ENCODE assay signal across 8 cellular contexts in the genomic region with DNA sequence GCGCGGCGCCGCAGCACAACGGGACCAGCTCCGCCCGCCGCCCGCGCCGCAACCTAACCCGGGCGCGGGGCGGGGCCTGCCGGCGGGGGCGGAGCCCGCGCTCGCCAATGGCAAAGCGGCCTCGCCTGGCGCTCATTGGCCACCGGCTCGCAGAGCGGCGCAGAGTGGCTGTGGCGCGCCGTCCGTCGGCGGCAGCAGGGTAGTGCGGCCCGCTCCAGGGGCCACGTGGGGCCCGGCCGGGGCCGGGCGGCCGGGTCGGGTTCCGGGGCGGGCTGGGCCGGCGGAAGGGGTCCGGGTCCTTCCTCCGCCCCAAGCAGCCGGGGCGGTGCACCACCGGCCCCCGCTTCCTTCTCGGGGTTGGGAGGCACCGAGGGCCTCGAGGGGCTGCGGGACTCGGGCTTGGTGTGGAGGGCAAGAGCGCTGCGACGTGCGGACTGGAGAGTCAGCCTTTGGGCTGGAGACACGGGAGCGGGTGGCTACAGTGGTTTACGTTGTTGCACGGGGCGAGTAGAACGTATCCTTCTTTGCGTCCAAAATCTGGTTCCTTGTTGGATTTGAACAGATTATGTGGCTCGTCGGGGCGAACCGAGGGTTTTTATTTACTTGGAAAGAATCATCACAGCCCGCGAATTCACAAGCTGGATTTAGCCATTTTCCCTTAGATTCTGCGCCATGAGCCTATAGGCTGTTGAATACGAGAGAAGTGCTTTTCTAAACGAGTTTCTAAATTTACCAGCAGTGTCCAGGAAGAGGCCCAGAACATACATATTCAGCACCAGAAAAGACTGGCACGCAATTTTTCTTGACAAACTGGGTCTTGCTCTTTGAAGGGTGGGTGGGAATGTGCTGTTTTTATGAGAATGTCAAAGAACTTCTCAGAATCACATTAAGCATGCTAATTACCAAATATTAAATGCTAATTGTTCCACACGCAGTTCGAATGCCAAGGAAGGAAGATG. TPM values are rescaled to one million over a fixed set of nuclear protein-coding genes. Genes with fewer than 3 reads are reported as not detected.
A peak's percentile ranks its signal among the peaks of the same experiment; 100 is the strongest.
DNase-seq lines count a peak whose midpoint lies in the region; ATAC-seq and TF ChIP-seq lines count a peak whose summit lies in the region.

A gene (minus strand): TSS at position 29 of the 959 bp plus-strand sequence. CDS start 75 bp downstream, outside the sequence.

- TF ChIP-seq CTCF in gastroesophageal sphincter (IDR thresholded peaks at IDR 0.05): peak in 3 of 4 experiments; percentile 50 to 85 (median 81)

- H3K4me3 ChIP-seq in gastroesophageal sphincter: peak within 1 kb of the TSS; percentile 93 to 96

- CTCF ChIA-PET in HEK293T (lab: Yijun Ruan, JAX): interaction anchor here (3.1 kb wide), 1 partner anchor 23 kb away, joined by 20 read pairs; no protein-coding TSS in a partner anchor
- CTCF ChIA-PET in activated naive CD4-positive, alpha-beta T cell treated with anti-CD3 and anti-CD28 coated beads, Interleukin-2, amount 10 ng/mL, durations not matched to agents 7 days and 5 days (lab: Charles Lee): interaction anchor here (0.6 to 2.8 kb wide), 4 partner anchors 23 to 1358 kb away, joined by 3 to 17 read pairs (median 4); no protein-coding TSS in a partner anchor

- peaks cover 0 to 36% (median 15%) of the 10 kb centered on the region in 3 donors for H3K4me1 ChIP-seq in gastroesophageal sphincter

- H3K27me3 ChIP-seq in gastroesophageal sphincter: no peaks in the 10 kb centered on the region

- no peaks in the 10 kb centered on the region for H3K9me3 ChIP-seq in gastroesophageal sphincter

- no peak for TF ChIP-seq EP300 in gastroesophageal sphincter (IDR thresholded peaks at IDR 0.05)

- 1 to 2% methylated on average over 8 to 17 of the region's 81 CpGs for WGBS in gastroesophageal sphincter (ENCODE audit: low coverage in 1 of 2), 2 donors

- peak within 1 kb of the TSS; percentile 58 to 84 (median 84) for H3K27ac ChIP-seq in gastroesophageal sphincter
- H3K27ac ChIP-seq in substantia nigra (ENCODE audit: low read depth, low read length, poor library complexity, severe bottlenecking): peak within 1 kb of the TSS; percentile 66

- TF ChIP-seq POLR2A in gastroesophageal sphincter (IDR thresholded peaks at IDR 0.05): peak; percentile 68 to 78

- POLR2A ChIA-PET in HEK293T (lab: Yijun Ruan, JAX): interaction anchor here (0.6 to 1.8 kb wide), 11 partner anchors 8 to 49 kb away, joined by 3 to 10 read pairs (median 4); a partner anchor contains a TSS

- H3K4me3 Mint-ChIP-seq in activated naive CD4-positive, alpha-beta T cell treated with anti-CD3 and anti-CD28 coated beads, Interleukin-2, amount 10 ng/mL, durations not matched to agents 7 days and 5 days: peak within 1 kb of the TSS; percentile 97

- H3K27ac Mint-ChIP-seq in activated naive CD4-positive, alpha-beta T cell treated with anti-CD3 and anti-CD28 coated beads, Interleukin-2, amount 10 ng/mL, durations not matched to agents 7 days and 5 days: peak within 1 kb of the TSS; percentile 92

- H3K36me3 ChIP-seq in gastroesophageal sphincter: peaks cover 0 to 51% of the 10 kb centered on the region in 2 donors

- DNase-seq in GM04503 (ENCODE audit: low read depth) (peak; percentile 32), HEK293T (ENCODE audit: extremely low spot score) (peak; percentile 97), MV-4-11 (lab: John Stamatoyannopoulos, UW) (peak; percentile 84), SK-N-DZ (ENCODE audit: low spot score) (peak; percentile 76), non-pigmented ciliary epithelial cell (ENCODE audit: low read depth) (peak; percentile 20), substantia nigra (lab: John Stamatoyannopoulos, UW) (peak; percentile 35 to 95 (median 83))
- DNase-seq in activated naive CD4-positive, alpha-beta T cell treated with anti-CD3 and anti-CD28 coated beads, Interleukin-2, amount 10 ng/mL, durations not matched to agents 7 days and 5 days: peak; percentile 92

- H3K9me3 Mint-ChIP-seq in activated naive CD4-positive, alpha-beta T cell treated with anti-CD3 and anti-CD28 coated beads, Interleukin-2, amount 10 ng/mL, durations not matched to agents 7 days and 5 days: no peaks in the 10 kb centered on the region

- ATAC-seq in gastroesophageal sphincter: peak; percentile 99

- H3K36me3 Mint-ChIP-seq in activated naive CD4-positive, alpha-beta T cell treated with anti-CD3 and anti-CD28 coated beads, Interleukin-2, amount 10 ng/mL, durations not matched to agents 7 days and 5 days: peaks cover 22% of the 10 kb centered on the region

- peaks cover 37% of the 10 kb centered on the region for H3K4me1 Mint-ChIP-seq in activated naive CD4-positive, alpha-beta T cell treated with anti-CD3 and anti-CD28 coated beads, Interleukin-2, amount 10 ng/mL, durations not matched to agents 7 days and 5 days

- no peaks in the 10 kb centered on the region for H3K27me3 Mint-ChIP-seq in activated naive CD4-positive, alpha-beta T cell treated with anti-CD3 and anti-CD28 coated beads, Interleukin-2, amount 10 ng/mL, durations not matched to agents 7 days and 5 days

TF ChIP-seq in HEK293T, 16 proteins besides CTCF, POLR2A, EP300 and RAD21:
- TF ChIP-seq ZNF384 (IDR thresholded peaks at IDR 0.05): no peak
- TF ChIP-seq SUZ12 (IDR thresholded peaks at IDR 0.05): no peak
- TF ChIP-seq TARDBP (IDR thresholded peaks at IDR 0.05): no peak
- peak; percentile 43; the same call in 1 of the 2 replicates for TF ChIP-seq LEF1 (IDR thresholded peaks at IDR 0.05; ENCODE audit: borderline replicate concordance)
- TF ChIP-seq L3MBTL2 (conservative IDR thresholded peaks at IDR 0.05): no peak
- no peak for TF ChIP-seq HDGF (IDR thresholded peaks at IDR 0.05; ENCODE audit: borderline replicate concordance)
- TF ChIP-seq, protein P1, sequence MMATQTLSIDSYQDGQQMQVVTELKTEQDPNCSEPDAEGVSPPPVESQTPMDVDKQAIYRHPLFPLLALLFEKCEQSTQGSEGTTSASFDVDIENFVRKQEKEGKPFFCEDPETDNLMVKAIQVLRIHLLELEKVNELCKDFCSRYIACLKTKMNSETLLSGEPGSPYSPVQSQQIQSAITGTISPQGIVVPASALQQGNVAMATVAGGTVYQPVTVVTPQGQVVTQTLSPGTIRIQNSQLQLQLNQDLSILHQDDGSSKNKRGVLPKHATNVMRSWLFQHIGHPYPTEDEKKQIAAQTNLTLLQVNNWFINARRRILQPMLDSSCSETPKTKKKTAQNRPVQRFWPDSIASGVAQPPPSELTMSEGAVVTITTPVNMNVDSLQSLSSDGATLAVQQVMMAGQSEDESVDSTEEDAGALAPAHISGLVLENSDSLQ (IDR thresholded peaks at IDR 0.05): peak; percentile 39; the same call in 1 of the 2 replicates
- TF ChIP-seq ARNT (IDR thresholded peaks at IDR 0.05): no peak
- no peak for TF ChIP-seq SP1 (IDR thresholded peaks at IDR 0.05)
- TF ChIP-seq FOXA1 (IDR thresholded peaks at IDR 0.05): no peak
- no peak for TF ChIP-seq ELF4 (IDR thresholded peaks at IDR 0.05)

RNA-seq across cellular contexts. Expression of the gene that starts here (rescaled TPM):
- 30.1 and 40.1 TPM in 2 replicates for polyA plus RNA-seq in SK-N-DZ (2014; cell fraction: cytosol; rRNA removed)
- polyA plus RNA-seq in SK-N-DZ (2014; cell fraction: nucleus; rRNA removed): 35.7 and 46.9 TPM in 2 replicates
- 10 to 100 TPM; 29.3 to 54.0 (median 34.1) TPM for total RNA-seq in gastroesophageal sphincter

Comparison
In these comparisons a context has a peak if more than half of its experiments do, and no peak if none do; other contexts are left out.
1. Peak in every context shown above with its lines: DNase-seq, ATAC-seq, H3K4me3 ChIP-seq and H3K27ac ChIP-seq.
2. DNase-seq: peak in every context shown above with its lines; median percentile 97 in HEK293T; 92 in activated naive CD4-positive, alpha-beta T cell treated with anti-CD3 and anti-CD28 coated beads, Interleukin-2, amount 10 ng/mL, durations not matched to agents 7 days and 5 days; 84 in MV-4-11; 83 in substantia nigra; 76 in SK-N-DZ; 32 in GM04503; 20 in non-pigmented ciliary epithelial cell.